Comparison of ENCODE assay signal across 1 cellular context in the genomic region with DNA sequence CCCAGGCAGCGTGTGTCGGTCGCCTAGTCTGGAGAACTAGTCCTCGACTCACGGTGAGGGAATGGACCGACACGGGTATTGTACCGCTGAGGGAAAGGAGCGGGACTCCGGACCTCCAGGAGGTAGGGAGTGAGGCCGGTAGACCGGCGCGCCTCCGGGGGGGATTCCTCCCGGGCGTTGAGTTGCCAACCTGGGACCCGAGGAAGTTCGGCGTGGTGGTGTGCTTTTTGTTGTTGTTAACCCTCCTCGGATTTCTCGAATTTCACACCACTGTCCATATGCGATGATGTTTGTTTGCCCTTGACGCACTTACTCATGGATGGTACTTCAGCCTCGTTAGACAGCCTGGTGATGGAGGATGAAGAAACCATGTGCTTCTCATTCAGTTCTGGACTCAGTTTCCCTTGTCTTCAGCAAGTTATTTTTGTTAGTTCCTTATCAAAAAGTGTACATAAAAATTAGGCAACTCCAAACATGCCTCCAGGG.
A peak's percentile ranks its signal among the peaks of the same experiment; 100 is the strongest.
TF ChIP-seq lines count a peak whose summit lies in the region.
"Not testable (repeated sequence)": the region's sequence is repeated elsewhere in the genome, so short reads cannot be mapped to it uniquely, and the experiment has no call there.

No MANE protein-coding gene starts in this region.

TF ChIP-seq in HepG2, 621 proteins besides CTCF, POLR2A, EP300 and RAD21:
- TF ChIP-seq, protein P1, sequence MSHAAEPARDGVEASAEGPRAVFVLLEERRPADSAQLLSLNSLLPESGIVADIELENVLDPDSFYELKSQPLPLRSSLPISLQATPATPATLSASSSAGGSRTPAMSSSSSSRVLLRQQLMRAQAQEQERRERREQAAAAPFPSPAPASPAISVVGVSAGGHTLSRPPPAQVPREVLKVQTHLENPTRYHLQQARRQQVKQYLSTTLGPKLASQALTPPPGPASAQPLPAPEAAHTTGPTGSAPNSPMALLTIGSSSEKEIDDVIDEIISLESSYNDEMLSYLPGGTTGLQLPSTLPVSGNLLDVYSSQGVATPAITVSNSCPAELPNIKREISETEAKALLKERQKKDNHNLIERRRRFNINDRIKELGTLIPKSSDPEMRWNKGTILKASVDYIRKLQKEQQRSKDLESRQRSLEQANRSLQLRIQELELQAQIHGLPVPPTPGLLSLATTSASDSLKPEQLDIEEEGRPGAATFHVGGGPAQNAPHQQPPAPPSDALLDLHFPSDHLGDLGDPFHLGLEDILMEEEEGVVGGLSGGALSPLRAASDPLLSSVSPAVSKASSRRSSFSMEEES (CRISPR knock-in tag; IDR thresholded peaks at IDR 0.05), result 0 out of 2 replicates have a peak, but pooled peaks have one; percentile 2
- TF ChIP-seq NPAS2 (CRISPR knock-in tag; IDR thresholded peaks at IDR 0.05; ENCODE audit: borderline replicate concordance) (peak; percentile 67; the same call in 1 of the 2 replicates), ZBTB34 (CRISPR knock-in tag; IDR thresholded peaks at IDR 0.05) (0 out of 2 replicates have a peak, but pooled peaks have one; percentile 8), SP4 (CRISPR knock-in tag; IDR thresholded peaks at IDR 0.05) (0 out of 2 replicates have a peak, but pooled peaks have one; percentile 14), ZFP91 (CRISPR knock-in tag; IDR thresholded peaks at IDR 0.05; ENCODE audit: borderline replicate concordance) (peak; percentile 10; the same call in 1 of the 2 replicates), YEATS4 (CRISPR knock-in tag; IDR thresholded peaks at IDR 0.05; ENCODE audit: borderline replicate concordance) (peak; percentile 9; the same call in 1 of the 2 replicates), ZNF772 (CRISPR knock-in tag; IDR thresholded peaks at IDR 0.05) (peak; percentile 14; the same call in 1 of the 2 replicates), BORCS8-MEF2B (CRISPR knock-in tag; IDR thresholded peaks at IDR 0.05) (peak; percentile 54; the same call in 1 of the 2 replicates), TARDBP (CRISPR knock-in tag; IDR thresholded peaks at IDR 0.05) (0 out of 2 replicates have a peak, but pooled peaks have one; percentile 3), FOXA3 (CRISPR knock-in tag; IDR thresholded peaks at IDR 0.05) (0 out of 2 replicates have a peak, but pooled peaks have one; percentile 2), NFE2L1 (CRISPR knock-in tag; IDR thresholded peaks at IDR 0.05; ENCODE audit: borderline replicate concordance) (peak; percentile 89; the same call in 1 of the 2 replicates), GZF1 (CRISPR knock-in tag; IDR thresholded peaks at IDR 0.05) (0 out of 2 replicates have a peak, but pooled peaks have one; percentile 43), ZNF350 (CRISPR knock-in tag; IDR thresholded peaks at IDR 0.05; ENCODE audit: borderline replicate concordance, low read depth) (peak; percentile 53), ZNF839 (CRISPR knock-in tag; IDR thresholded peaks at IDR 0.05; ENCODE audit: borderline replicate concordance) (0 out of 2 replicates have a peak, but pooled peaks have one; percentile 4), KAT8 (CRISPR knock-in tag; IDR thresholded peaks at IDR 0.05) (0 out of 2 replicates have a peak, but pooled peaks have one; percentile 3), ARNT2 (CRISPR knock-in tag; IDR thresholded peaks at IDR 0.05; ENCODE audit: low read depth) (peak; percentile 74), ZNF83 (CRISPR knock-in tag; IDR thresholded peaks at IDR 0.05; ENCODE audit: borderline replicate concordance) (peak; percentile 85; the same call in 1 of the 2 replicates), SMYD3 (CRISPR knock-in tag; IDR thresholded peaks at IDR 0.05) (0 out of 2 replicates have a peak, but pooled peaks have one; percentile 2), AKAP8 (CRISPR knock-in tag; IDR thresholded peaks at IDR 0.05) (0 out of 2 replicates have a peak, but pooled peaks have one; percentile 32), NR2F6 (IDR thresholded peaks at IDR 0.05) (0 out of 2 replicates have a peak, but pooled peaks have one; percentile 18), ZNF333 (CRISPR knock-in tag; IDR thresholded peaks at IDR 0.05; ENCODE audit: borderline replicate concordance) (0 out of 2 replicates have a peak, but pooled peaks have one; percentile 14), ATF7-NPFF (CRISPR knock-in tag; IDR thresholded peaks at IDR 0.05; ENCODE audit: low read depth) (peak; percentile 44; the same call in 1 of the 2 replicates), ARHGAP35 (CRISPR knock-in tag; IDR thresholded peaks at IDR 0.05; ENCODE audit: borderline replicate concordance) (0 out of 2 replicates have a peak, but pooled peaks have one; percentile 3), ARID4A (CRISPR knock-in tag; IDR thresholded peaks at IDR 0.05; ENCODE audit: borderline replicate concordance) (peak; percentile 28; the same call in 1 of the 2 replicates), POLR2G (IDR thresholded peaks at IDR 0.05; ENCODE audit: low read depth, low read length) (peak; percentile 78; the same call in 1 of the 2 replicates), CHCHD3 (CRISPR knock-in tag; IDR thresholded peaks at IDR 0.05) (peak; percentile 83; the same call in 1 of the 2 replicates), ZNF770 (CRISPR knock-in tag; IDR thresholded peaks at IDR 0.05) (peak; percentile 65; the same call in 1 of the 2 replicates), ZNF414 (CRISPR knock-in tag; IDR thresholded peaks at IDR 0.05) (0 out of 2 replicates have a peak, but pooled peaks have one; percentile 5), PHF8 (CRISPR knock-in tag; IDR thresholded peaks at IDR 0.05) (peak; percentile 45)
- TF ChIP-seq NR2F6 (CRISPR knock-in tag; IDR thresholded peaks at IDR 0.05), result not testable (repeated sequence)
